8 cellular contexts compared by ENCODE assay signal in genomic region chrX:56564921-56565861, GRCh38. TPM values are rescaled to one million over a fixed set of nuclear protein-coding genes. Genes with fewer than 3 reads are reported as not detected.
DNase-seq lines count a peak whose midpoint lies in the region; ATAC-seq and TF ChIP-seq lines count a peak whose summit lies in the region.

No MANE protein-coding gene starts in this region.

- peak; percentile 4 for ATAC-seq in GM21529 (IDR thresholded peaks at IDR 0.05; ENCODE audit: unreplicated experiment)
- ATAC-seq in GM19463 (IDR thresholded peaks at IDR 0.05; ENCODE audit: unreplicated experiment), result no peak

- no peaks in the 10 kb centered on the region for H3K9me3 Mint-ChIP-seq in activated CD4-positive, alpha-beta T cell treated with anti-CD3 and anti-CD28 coated beads, Interleukin-2, amount 10 ng/mL, durations not matched to agents 7 days and 5 days
- H3K9me3 Mint-ChIP-seq in glutamatergic neuron (ENCODE audit: unreplicated experiment), result peaks cover 8% of the 10 kb centered on the region

- H3K4me1 Mint-ChIP-seq in activated CD4-positive, alpha-beta T cell treated with anti-CD3 and anti-CD28 coated beads, Interleukin-2, amount 10 ng/mL, durations not matched to agents 7 days and 5 days, result peaks cover 19% of the 10 kb centered on the region
- H3K4me1 Mint-ChIP-seq in glutamatergic neuron (ENCODE audit: low read depth, unreplicated experiment), result peaks cover 3% of the 10 kb centered on the region

- H3K27ac ChIP-seq in AG04450 (ENCODE audit: low read depth, low read length), result no peak overlapping the region

- in situ Hi-C loops in G401 (cut with HindIII; ENCODE audit: low sequenced_read_pairs), result no loop called here

- CTCF ChIA-PET in AG04450 (lab: Charles Lee), result no interaction called here
- CTCF ChIA-PET in activated CD4-positive, alpha-beta T cell treated with anti-CD3 and anti-CD28 coated beads, Interleukin-2, amount 10 ng/mL, durations not matched to agents 7 days and 5 days (lab: Charles Lee), result interaction anchor here (1.5 kb wide), 1 partner anchor 10 kb away, joined by 3 read pairs; no protein-coding TSS in a partner anchor

- no peaks in the 10 kb centered on the region for H3K9me3 ChIP-seq in AG04450 (ENCODE audit: control insufficient read depth, insufficient read depth, low read length)

- peak overlapping the region; percentile 82 for H3K4me3 Mint-ChIP-seq in activated CD4-positive, alpha-beta T cell treated with anti-CD3 and anti-CD28 coated beads, Interleukin-2, amount 10 ng/mL, durations not matched to agents 7 days and 5 days
- H3K4me3 Mint-ChIP-seq in glutamatergic neuron (ENCODE audit: unreplicated experiment), result peak overlapping the region; percentile 100

- TF ChIP-seq CTCF in AG04450 (IDR thresholded peaks at IDR 0.05; ENCODE audit: low read depth, low read length), result no peak
- no peak for TF ChIP-seq CTCF in glutamatergic neuron (IDR thresholded peaks at IDR 0.05; ENCODE audit: partially characterized antibody, unreplicated experiment)

- H3K27ac Mint-ChIP-seq in activated CD4-positive, alpha-beta T cell treated with anti-CD3 and anti-CD28 coated beads, Interleukin-2, amount 10 ng/mL, durations not matched to agents 7 days and 5 days, result peak overlapping the region; percentile 96
- peak overlapping the region; percentile 98 for H3K27ac Mint-ChIP-seq in glutamatergic neuron (ENCODE audit: unreplicated experiment)

- POLR2A ChIA-PET in AG04450 (lab: Yijun Ruan, JAX), result no interaction called here
- POLR2A ChIA-PET in activated CD4-positive, alpha-beta T cell treated with anti-CD3 and anti-CD28 coated beads, Interleukin-2, amount 10 ng/mL, durations not matched to agents 7 days and 5 days (lab: Charles Lee), result no interaction called here

- peaks cover 43% of the 10 kb centered on the region for H3K36me3 Mint-ChIP-seq in activated CD4-positive, alpha-beta T cell treated with anti-CD3 and anti-CD28 coated beads, Interleukin-2, amount 10 ng/mL, durations not matched to agents 7 days and 5 days (ENCODE audit: low read depth)
- H3K36me3 Mint-ChIP-seq in glutamatergic neuron (ENCODE audit: unreplicated experiment), result no peaks in the 10 kb centered on the region

- H3K4me3 ChIP-seq in AG04450 (ENCODE audit: low read depth, low read length), result peak overlapping the region; percentile 72

- H3K27me3 Mint-ChIP-seq in activated CD4-positive, alpha-beta T cell treated with anti-CD3 and anti-CD28 coated beads, Interleukin-2, amount 10 ng/mL, durations not matched to agents 7 days and 5 days, result no peaks in the 10 kb centered on the region
- H3K27me3 Mint-ChIP-seq in glutamatergic neuron (ENCODE audit: unreplicated experiment), result peaks cover 3% of the 10 kb centered on the region

- DNase-seq in AG04450 (ENCODE audit: low read depth, low spot score) (no peak), glutamatergic neuron (peak; percentile 17), retina (peak; percentile 19), G401 (ENCODE audit: low spot score) (no peak), SW480 (ENCODE audit: low spot score) (no peak)
- peak; percentile 5 for DNase-seq in activated CD4-positive, alpha-beta T cell treated with anti-CD3 and anti-CD28 coated beads, Interleukin-2, amount 10 ng/mL, durations not matched to agents 7 days and 5 days

- H3K27me3 ChIP-seq in AG04450 (ENCODE audit: control insufficient read depth, insufficient read depth, low read length), result no peaks in the 10 kb centered on the region

RNA-seq across cellular contexts. Expression of gene UBQLN2, which starts 1.8 kb away (rescaled TPM):
- 31.6 and 34.0 TPM in 2 replicates for polyA plus RNA-seq in AG04450 (2011; rRNA removed)
- polyA minus RNA-seq in AG04450 (2011; rRNA and poly(A)+ RNA removed), result 56.2 and 59.4 TPM in 2 replicates
- total RNA-seq in activated CD4-positive, alpha-beta T cell treated with anti-CD3 and anti-CD28 coated beads, Interleukin-2, amount 10 ng/mL, durations not matched to agents 7 days and 5 days, result 10 to 100 TPM; 50.6 to 59.7 TPM
- 49.8 TPM for total RNA-seq in glutamatergic neuron (ENCODE audit: unreplicated experiment)
- 3.6 and 4.3 TPM in 2 replicates for total RNA-seq in G401 (2014; rRNA removed; shearing (Covaris generic))

Comparison
In these comparisons a context has a peak if more than half of its experiments do, and no peak if none do; other contexts are left out.
1. DNase-seq: peak in activated CD4-positive, alpha-beta T cell treated with anti-CD3 and anti-CD28 coated beads, Interleukin-2, amount 10 ng/mL, durations not matched to agents 7 days and 5 days (single experiment), glutamatergic neuron (single experiment) and retina (single experiment); none in AG04450 (single experiment), G401 (single experiment) and SW480 (single experiment).